15 cellular contexts compared by ENCODE assay signal in the genomic region with DNA sequence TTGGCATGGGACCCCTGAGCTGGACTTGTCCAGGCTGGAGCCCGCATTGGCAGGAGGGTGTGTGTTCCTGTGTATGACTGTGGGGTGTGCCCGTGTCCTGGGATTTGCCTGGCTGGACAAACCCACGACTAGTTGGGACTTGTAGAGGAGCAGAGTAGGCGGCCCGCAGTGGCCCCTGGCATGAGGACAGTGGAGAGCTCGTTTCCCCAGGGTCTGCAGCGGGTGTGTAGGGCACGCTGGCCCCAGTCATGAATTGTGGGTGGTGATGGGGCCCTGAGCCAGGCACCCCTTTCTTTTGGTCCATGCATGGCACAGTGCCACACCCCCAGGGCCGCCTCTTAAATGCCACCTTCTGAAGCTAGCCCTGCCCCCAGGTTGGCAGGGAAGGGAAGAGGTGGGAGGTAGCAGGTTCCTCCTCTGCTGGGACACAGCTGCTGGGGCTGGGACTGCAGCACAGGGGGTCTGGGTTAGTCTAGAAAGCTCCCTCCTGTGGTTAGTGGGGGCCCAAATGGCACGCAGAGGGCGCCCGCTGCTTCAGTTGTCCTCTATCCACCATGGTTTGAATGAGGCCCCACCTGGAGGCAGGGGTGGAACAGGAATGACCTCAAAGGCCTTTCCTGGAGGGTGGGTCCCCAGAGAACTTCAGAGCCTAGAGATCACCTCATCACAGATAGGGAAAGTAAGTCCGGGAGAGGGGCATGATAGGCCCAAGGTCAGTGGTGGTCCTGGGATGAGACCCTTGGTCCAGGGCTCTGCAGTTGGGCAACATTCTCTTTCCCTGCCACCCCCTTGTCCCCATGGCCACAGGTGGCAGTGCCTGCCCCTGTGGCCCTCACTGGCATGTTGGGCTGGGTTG. TPM values are rescaled to one million over a fixed set of nuclear protein-coding genes. Genes with fewer than 3 reads are reported as not detected.
DNase-seq lines count a peak whose midpoint lies in the region; ATAC-seq, FAIRE-seq and TF ChIP-seq lines count a peak whose summit lies in the region.
"Had no signal": no experiment of that assay in that cellular context is flagged by ENCODE, and none has a peak within 500 bp of the region (broad histone marks: within the 10 kb centered on the region; RNA-seq: fewer than 3 reads in every experiment).

No MANE protein-coding gene starts in this region.

- H3K4me2 ChIP-seq in Loucy (ENCODE audit: low read depth, low read length, poor library complexity, severe bottlenecking) (no peak overlapping the region), neural cell (ENCODE audit: low read length) (peak overlapping the region; percentile 55)

- DNase-seq in COR-L47 (lab: John Stamatoyannopoulos, UW): peak; percentile 19
- no peak for DNase-seq in HTR-8/SVneo (ENCODE audit: insufficient read length, low spot score)
- DNase-seq: effector memory CD8-positive, alpha-beta T cell; gastrocnemius medialis; KBM-7; stimulated activated CD4-positive, alpha-beta T cell treated with anti-CD3 and anti-CD28 coated beads, Interleukin-4, amount 100 ng/mL, for 4 hours; T-cell; upper lobe of right lung had no signal

- TF ChIP-seq CTCF in Loucy (conservative IDR thresholded peaks at IDR 0.05; ENCODE audit: low read length): no peak
- no peak for TF ChIP-seq CTCF in neural cell (IDR thresholded peaks at IDR 0.05; ENCODE audit: poor library complexity, severe bottlenecking)

- H3K9me3 ChIP-seq in Loucy (ENCODE audit: insufficient read depth, low read depth, low read length) (no peaks in the 10 kb centered on the region), ectodermal cell (ENCODE audit: control insufficient read depth, low read length) (no peaks in the 10 kb centered on the region), neural cell (ENCODE audit: low read length) (no peaks in the 10 kb centered on the region)
- H3K9me3 ChIP-seq: gastrocnemius medialis, upper lobe of right lung had no signal

- 93 to 94% methylated on average over 13 of the region's 13 CpGs for WGBS in ectodermal cell, 2 experiments

- H3K36me3 ChIP-seq in Loucy (ENCODE audit: insufficient read depth, low read length) (no peaks in the 10 kb centered on the region), ectodermal cell (ENCODE audit: control insufficient read depth, insufficient read depth, low read length) (peaks cover 6% of the 10 kb centered on the region), neural cell (ENCODE audit: insufficient read depth, low read length) (no peaks in the 10 kb centered on the region)
- H3K36me3 ChIP-seq: upper lobe of right lung had no signal

- H3K9me2 ChIP-seq in Loucy (replicated peaks; ENCODE audit: low read depth, low read length) (no peaks in the 10 kb centered on the region), neural cell (ENCODE audit: insufficient read depth, low read length) (no peaks in the 10 kb centered on the region)

- peak overlapping the region; percentile 50 for H3K27ac ChIP-seq in ectodermal cell (ENCODE audit: insufficient read depth, low read depth, low read length, poor library complexity, severe bottlenecking)
- H3K27ac ChIP-seq in neural cell (ENCODE audit: low read length): peak overlapping the region; percentile 80
- H3K27ac ChIP-seq: gastrocnemius medialis, upper lobe of right lung had no signal

- no peak for TF ChIP-seq EP300 in neural cell (conservative IDR thresholded peaks at IDR 0.05; ENCODE audit: poor library complexity, severe bottlenecking)

- H3F3A ChIP-seq in Loucy (ENCODE audit: low read depth): no peaks in the 10 kb centered on the region
- H3F3A ChIP-seq in neural cell (ENCODE audit: insufficient read depth, low read length, poor library complexity, severe bottlenecking): no peaks in the 10 kb centered on the region

- H3K27me3 ChIP-seq in Loucy (ENCODE audit: insufficient read depth, low read length, poor library complexity, severe bottlenecking): no peaks in the 10 kb centered on the region
- H3K27me3 ChIP-seq in ectodermal cell (ENCODE audit: control insufficient read depth, insufficient read depth, low read length, poor library complexity, severe bottlenecking): no peaks in the 10 kb centered on the region
- no peaks in the 10 kb centered on the region for H3K27me3 ChIP-seq in neural cell (ENCODE audit: insufficient read depth, low read depth, low read length)
- H3K27me3 ChIP-seq: gastrocnemius medialis, upper lobe of right lung had no signal

- no peak for TF ChIP-seq RAD21 in neural cell (conservative IDR thresholded peaks at IDR 0.05)

- H3K4me1 ChIP-seq in Loucy (ENCODE audit: insufficient read depth, low read length, poor library complexity, severe bottlenecking) (peaks cover 31% of the 10 kb centered on the region), ectodermal cell (ENCODE audit: control insufficient read depth, insufficient read depth, low read length) (peaks cover 59% of the 10 kb centered on the region)

- no peaks in the 10 kb centered on the region for H4K20me1 ChIP-seq in Loucy (ENCODE audit: insufficient read depth, low read length, poor library complexity, severe bottlenecking)
- H4K20me1 ChIP-seq in neural cell (ENCODE audit: insufficient read depth): no peaks in the 10 kb centered on the region

- H3K79me2 ChIP-seq in Loucy (ENCODE audit: insufficient read depth, low read length) (peaks cover 7% of the 10 kb centered on the region; the same call in 1 of the 2 replicates), neural cell (replicated peaks; ENCODE audit: insufficient read depth, low read length) (peaks cover 16% of the 10 kb centered on the region)

- H3K4me3 ChIP-seq in Loucy (ENCODE audit: low read length, poor library complexity, severe bottlenecking) (no peak overlapping the region), ectodermal cell (ENCODE audit: insufficient read depth, low read depth, low read length) (no peak overlapping the region), neural cell (ENCODE audit: low read length) (peak overlapping the region; percentile 45)
- H3K4me3 ChIP-seq: gastrocnemius medialis, upper lobe of right lung had no signal

- no peak for FAIRE-seq in HTR-8/SVneo (lab: Jason Lieb, UNC)
- FAIRE-seq: H54 had no signal

- H3K9ac ChIP-seq in Loucy (ENCODE audit: low read depth, low read length, poor library complexity, severe bottlenecking): peak overlapping the region; percentile 26
- peak overlapping the region; percentile 52 for H3K9ac ChIP-seq in neural cell (ENCODE audit: low read length)

- ATAC-seq in HG03571 (IDR thresholded peaks at IDR 0.05; ENCODE audit: unreplicated experiment) (no peak), GM21528 (IDR thresholded peaks at IDR 0.05; ENCODE audit: low FRiP score, unreplicated experiment) (no peak), GM18873 (IDR thresholded peaks at IDR 0.05; ENCODE audit: low FRiP score, unreplicated experiment) (no peak)
- ATAC-seq: effector memory CD8-positive, alpha-beta T cell; gastrocnemius medialis; T-cell; upper lobe of right lung had no signal

- no peak overlapping the region for H2AFZ ChIP-seq in Loucy (ENCODE audit: low read length)
- no peak overlapping the region for H2AFZ ChIP-seq in neural cell (ENCODE audit: low read depth, low read length)

TF ChIP-seq in neural cell, 6 proteins besides CTCF, POLR2A, EP300 and RAD21:
- TF ChIP-seq SMC3 (conservative IDR thresholded peaks at IDR 0.05; ENCODE audit: poor library complexity): no peak
- no peak for TF ChIP-seq EZH2 (IDR thresholded peaks at IDR 0.05; ENCODE audit: borderline replicate concordance, insufficient read depth, low read length, poor library complexity, severe bottlenecking)
- no peak for TF ChIP-seq MXI1 (conservative IDR thresholded peaks at IDR 0.05; ENCODE audit: poor library complexity, severe bottlenecking)
- no peak for TF ChIP-seq POLR2AphosphoS5 (IDR thresholded peaks at IDR 0.05)
- TF ChIP-seq, protein P1, sequence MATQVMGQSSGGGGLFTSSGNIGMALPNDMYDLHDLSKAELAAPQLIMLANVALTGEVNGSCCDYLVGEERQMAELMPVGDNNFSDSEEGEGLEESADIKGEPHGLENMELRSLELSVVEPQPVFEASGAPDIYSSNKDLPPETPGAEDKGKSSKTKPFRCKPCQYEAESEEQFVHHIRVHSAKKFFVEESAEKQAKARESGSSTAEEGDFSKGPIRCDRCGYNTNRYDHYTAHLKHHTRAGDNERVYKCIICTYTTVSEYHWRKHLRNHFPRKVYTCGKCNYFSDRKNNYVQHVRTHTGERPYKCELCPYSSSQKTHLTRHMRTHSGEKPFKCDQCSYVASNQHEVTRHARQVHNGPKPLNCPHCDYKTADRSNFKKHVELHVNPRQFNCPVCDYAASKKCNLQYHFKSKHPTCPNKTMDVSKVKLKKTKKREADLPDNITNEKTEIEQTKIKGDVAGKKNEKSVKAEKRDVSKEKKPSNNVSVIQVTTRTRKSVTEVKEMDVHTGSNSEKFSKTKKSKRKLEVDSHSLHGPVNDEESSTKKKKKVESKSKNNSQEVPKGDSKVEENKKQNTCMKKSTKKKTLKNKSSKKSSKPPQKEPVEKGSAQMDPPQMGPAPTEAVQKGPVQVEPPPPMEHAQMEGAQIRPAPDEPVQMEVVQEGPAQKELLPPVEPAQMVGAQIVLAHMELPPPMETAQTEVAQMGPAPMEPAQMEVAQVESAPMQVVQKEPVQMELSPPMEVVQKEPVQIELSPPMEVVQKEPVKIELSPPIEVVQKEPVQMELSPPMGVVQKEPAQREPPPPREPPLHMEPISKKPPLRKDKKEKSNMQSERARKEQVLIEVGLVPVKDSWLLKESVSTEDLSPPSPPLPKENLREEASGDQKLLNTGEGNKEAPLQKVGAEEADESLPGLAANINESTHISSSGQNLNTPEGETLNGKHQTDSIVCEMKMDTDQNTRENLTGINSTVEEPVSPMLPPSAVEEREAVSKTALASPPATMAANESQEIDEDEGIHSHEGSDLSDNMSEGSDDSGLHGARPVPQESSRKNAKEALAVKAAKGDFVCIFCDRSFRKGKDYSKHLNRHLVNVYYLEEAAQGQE (IDR thresholded peaks at IDR 0.05; ENCODE audit: borderline replicate concordance): no peak
- no peak for TF ChIP-seq TAF1 (IDR thresholded peaks at IDR 0.05; ENCODE audit: low read depth)

RNA-seq across cellular contexts. Expression of a gene that starts 4.1 kb away (rescaled TPM):
- 61.3 TPM for polyA plus RNA-seq in ectodermal cell (2013, experiment 1 of 4)
- polyA plus RNA-seq in ectodermal cell (2013, experiment 2 of 4): 60.1 TPM
- polyA plus RNA-seq in ectodermal cell (2013, experiment 3 of 4): 43.9 TPM
- 50.1 TPM for polyA plus RNA-seq in ectodermal cell (2013, experiment 4 of 4)
- polyA plus RNA-seq in neural cell: 23.6 and 26.3 TPM in 2 replicates
- polyA minus RNA-seq in neural cell: 17.8 and 21.2 TPM in 2 replicates

RNA-seq across cellular contexts. Expression of a gene that starts 30.1 kb away (rescaled TPM):
- polyA plus RNA-seq in ectodermal cell (2013, experiment 1 of 4): 2,448 TPM
- polyA plus RNA-seq in ectodermal cell (2013, experiment 2 of 4): 3,281 TPM
- 16,052 TPM for polyA plus RNA-seq in ectodermal cell (2013, experiment 3 of 4)
- 9,026 TPM for polyA plus RNA-seq in ectodermal cell (2013, experiment 4 of 4)
- polyA plus RNA-seq in neural cell: under 0.01 TPM in 1 of 2 replicates, not detected in the other
- polyA minus RNA-seq in neural cell: under 0.01 TPM in 2 replicates

RNA-seq across cellular contexts. Expression of a gene that starts 54.6 kb away (rescaled TPM):
- polyA plus RNA-seq in ectodermal cell (2013, experiment 1 of 4): 244 TPM
- 243 TPM for polyA plus RNA-seq in ectodermal cell (2013, experiment 2 of 4)
- 243 TPM for polyA plus RNA-seq in ectodermal cell (2013, experiment 3 of 4)
- polyA plus RNA-seq in ectodermal cell (2013, experiment 4 of 4): 295 TPM
- polyA plus RNA-seq in neural cell: 68.4 and 80.8 TPM in 2 replicates
- polyA minus RNA-seq in neural cell: 15.1 and 25.4 TPM in 2 replicates
